In the genomic region with DNA sequence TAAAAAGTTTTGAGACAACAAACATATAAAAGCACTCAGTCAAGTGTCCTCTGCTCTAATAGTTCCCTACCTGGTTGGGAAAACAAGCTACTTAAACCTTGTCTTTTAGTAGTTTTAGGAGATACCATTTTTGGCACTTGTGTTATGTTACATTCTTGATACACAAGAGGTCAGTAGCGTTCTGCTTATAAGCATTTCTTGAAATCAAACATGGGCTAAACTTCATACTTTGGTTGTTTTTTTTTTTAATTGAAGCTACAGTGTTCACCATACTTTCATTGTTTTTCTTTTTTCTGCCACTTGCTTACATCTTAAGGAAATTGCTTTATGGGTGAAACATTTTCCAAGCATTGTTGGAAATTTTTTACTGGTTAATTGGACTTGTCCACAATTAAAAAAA, we compare ENCODE assay signal across 8 cellular contexts. TPM values are rescaled to one million over a fixed set of nuclear protein-coding genes. Genes with fewer than 3 reads are reported as not detected.
A peak's percentile ranks its signal among the peaks of the same experiment; 100 is the strongest.
DNase-seq lines count a peak whose midpoint lies in the region; ATAC-seq, FAIRE-seq and TF ChIP-seq lines count a peak whose summit lies in the region.

No MANE protein-coding gene starts in this region.

- FAIRE-seq in A549 (lab: Jason Lieb, UNC) (no peak), GM12891 (lab: Jason Lieb, UNC) (peak; percentile 62)

- TF ChIP-seq POLR2A in A549 (IDR thresholded peaks at IDR 0.05; ENCODE audit: low read length) (no peak), GM12891 (IDR thresholded peaks at IDR 0.05; ENCODE audit: low read depth, low read length) (no peak)

- no peaks in the 10 kb centered on the region for H3K36me3 ChIP-seq in osteoblast (ENCODE audit: insufficient read depth, low read length)
- no peaks in the 10 kb centered on the region for H3K36me3 ChIP-seq in MG63

- H4K20me1 ChIP-seq in osteoblast (ENCODE audit: insufficient read depth, low read length), result no peaks in the 10 kb centered on the region

- H3K4me1 ChIP-seq in A549 (no peaks in the 10 kb centered on the region), osteoblast (ENCODE audit: insufficient read depth, low read length) (no peaks in the 10 kb centered on the region)

- TF ChIP-seq EP300 in A549 (IDR thresholded peaks at IDR 0.05), result no peak

- POLR2A ChIA-PET in A549 (lab: Yijun Ruan, JAX), result no interaction called here

- H3K4me3 ChIP-seq in A549 (no peak overlapping the region), choroid plexus epithelial cell (ENCODE audit: low read depth, low read length) (no peak overlapping the region), osteoblast (ENCODE audit: insufficient read depth, low read length) (no peak overlapping the region), MG63 (no peak overlapping the region)

- H3K27ac ChIP-seq in A549 (no peak overlapping the region), osteoblast (ENCODE audit: low read depth, low read length) (no peak overlapping the region)

- TF ChIP-seq CTCF in A549 (IDR thresholded peaks at IDR 0.05) (peak; percentile 45), choroid plexus epithelial cell (conservative IDR thresholded peaks at IDR 0.05; ENCODE audit: low read depth, low read length) (peak; percentile 49), osteoblast (IDR thresholded peaks at IDR 0.05; ENCODE audit: extremely low read depth, low read depth, low read length) (peak; percentile 49)

- peak in 1 of 2 experiments; percentile 42 for DNase-seq in A549 (ENCODE audit: low read depth in 1 of 2, low spot score in 1 of 2)
- DNase-seq in GM12891 (ENCODE audit: insufficient read length, low spot score), result no peak
- peak; percentile 38 for DNase-seq in NCI-H2196 (lab: John Stamatoyannopoulos, UW; ENCODE audit: unreplicated experiment)
- peak; percentile 73 for DNase-seq in choroid plexus epithelial cell (ENCODE audit: low read depth)
- DNase-seq in osteoblast (ENCODE audit: insufficient read length, low spot score, missing footprints), result no peak
- DNase-seq in MG63, result no peak
- DNase-seq in stimulated activated naive CD8-positive, alpha-beta T cell treated with anti-CD3 and anti-CD28 coated beads, Interleukin-15, Interleukin-2, amounts not matched to agents 100 U/mL and 50 U/mL, for 24 hours, result no peak

- WGBS in A549 (ENCODE audit: missing lambda C conversion rate), result 15% methylated on average over 1 of the region's 1 CpG

- H3K9me3 ChIP-seq in A549 (no peaks in the 10 kb centered on the region), osteoblast (ENCODE audit: low read depth, low read length) (no peaks in the 10 kb centered on the region), MG63 (no peaks in the 10 kb centered on the region)

- CTCF ChIA-PET in A549 (lab: Yijun Ruan, JAX), result interaction anchor here (0.6 to 1.2 kb wide), 8 partner anchors 11 to 567 kb away, joined by 3 to 7 read pairs (median 4); a partner anchor contains a TSS

- ATAC-seq in A549 (no peak), GM21526 (IDR thresholded peaks at IDR 0.05; ENCODE audit: low FRiP score, unreplicated experiment) (no peak)
- no peak for ATAC-seq in stimulated activated naive CD8-positive, alpha-beta T cell treated with anti-CD3 and anti-CD28 coated beads, Interleukin-15, Interleukin-2, amounts not matched to agents 100 U/mL and 50 U/mL, for 24 hours

- H3K79me2 ChIP-seq in osteoblast (ENCODE audit: insufficient read depth, low read length), result no peaks in the 10 kb centered on the region

- H2AFZ ChIP-seq in osteoblast (ENCODE audit: low read length), result no peak overlapping the region

- peak; percentile 53 to 55; a peak in 4 of 5 replicates for TF ChIP-seq RAD21 in A549 (conservative IDR thresholded peaks at IDR 0.05 in 1 of 2, IDR thresholded peaks at IDR 0.05 in 1 of 2)

- no peak overlapping the region for H3K4me2 ChIP-seq in A549
- no peak overlapping the region for H3K4me2 ChIP-seq in osteoblast (ENCODE audit: insufficient read depth, low read length)

- H3K27me3 ChIP-seq in osteoblast (ENCODE audit: insufficient read depth, low read length), result no peaks in the 10 kb centered on the region
- H3K27me3 ChIP-seq in MG63, result no peaks in the 10 kb centered on the region

TF ChIP-seq in A549, 52 proteins besides CTCF, POLR2A, EP300 and RAD21:
- TF ChIP-seq JUN (IDR thresholded peaks at IDR 0.05), result no peak
- 0 out of 3 replicates have a peak, but pooled peaks have one; percentile 31 for TF ChIP-seq SMC3 (IDR thresholded peaks at IDR 0.05)

TF ChIP-seq in GM12891, 5 proteins besides CTCF, POLR2A, EP300 and RAD21:
- TF ChIP-seq PAX5 (IDR thresholded peaks at IDR 0.05; ENCODE audit: insufficient read depth, low read length, severe bottlenecking) (no peak), POLR2AphosphoS5 (IDR thresholded peaks at IDR 0.05; ENCODE audit: low read depth, low read length) (no peak), SPI1 (IDR thresholded peaks at IDR 0.05; ENCODE audit: low read depth, low read length) (no peak), TAF1 (IDR thresholded peaks at IDR 0.05; ENCODE audit: low read depth, low read length) (no peak), POU2F2 (IDR thresholded peaks at IDR 0.05; ENCODE audit: low read depth, low read length) (no peak)
TF ChIP-seq in GM12891: peak in this region for 0.

RNA-seq across cellular contexts. Expression of a gene that starts 12.9 kb away (rescaled TPM):
- polyA plus RNA-seq in A549 (2011; rRNA removed), result 9.3 and 13.7 TPM in 2 replicates
- 2.7 and 3.0 TPM in 2 replicates for polyA plus RNA-seq in A549 (2012; cell fraction: cytosol; rRNA removed)
- polyA plus RNA-seq in A549 (2012; cell fraction: nucleus; rRNA removed), result 2.6 and 5.4 TPM in 2 replicates
- 5.9 to 8.2 TPM (median 7.3 TPM) in 3 replicates for polyA plus RNA-seq in A549 (2017; fragmentation: RNase III; extraction: RNeasy Plus Mini Kit Qiagen cat#74134 plus additional on column Dnase treatment)
- polyA minus RNA-seq in A549 (2011; rRNA and poly(A)+ RNA removed), result 6.2 and 7.4 TPM in 2 replicates
- polyA plus RNA-seq in GM12891 (2012; ENCODE audit: low read depth, missing spikeins), result 8.9 TPM
- total RNA-seq in osteoblast, result 26.4 and 32.7 TPM in 2 replicates
- total RNA-seq in MG63 (2014; rRNA removed; shearing (Covaris generic); ENCODE audit: low replicate concordance), result 3.8 and 6.6 TPM in 2 replicates

RNA-seq across cellular contexts. Expression of a gene that starts 13.3 kb away (rescaled TPM):
- polyA plus RNA-seq in A549 (2011; rRNA removed) (19.0 and 24.3 TPM in 2 replicates), A549 (2017; fragmentation: RNase III; extraction: RNeasy Plus Mini Kit Qiagen cat#74134 plus additional on column Dnase treatment) (9.9 to 10.5 TPM (median 10.2 TPM) in 3 replicates)
- polyA plus RNA-seq in A549 (2012; cell fraction: cytosol; rRNA removed), result 8.4 and 11.6 TPM in 2 replicates
- polyA plus RNA-seq in A549 (2012; cell fraction: nucleus; rRNA removed), result 11.8 and 15.3 TPM in 2 replicates
- polyA minus RNA-seq in A549 (2011; rRNA and poly(A)+ RNA removed), result 10.4 and 13.8 TPM in 2 replicates
- polyA plus RNA-seq in GM12891 (2012; ENCODE audit: low read depth, missing spikeins), result 15.5 TPM
- 13.4 and 18.3 TPM in 2 replicates for total RNA-seq in osteoblast
- total RNA-seq in MG63 (2014; rRNA removed; shearing (Covaris generic); ENCODE audit: low replicate concordance), result 7.2 and 9.7 TPM in 2 replicates

Comparison
In these comparisons a context has a peak if more than half of its experiments do, and no peak if none do; other contexts are left out.
1. DNase-seq: peak in NCI-H2196 (single experiment) and choroid plexus epithelial cell (single experiment); none in GM12891 (single experiment), osteoblast (single experiment), MG63 (single experiment) and stimulated activated naive CD8-positive, alpha-beta T cell treated with anti-CD3 and anti-CD28 coated beads, Interleukin-15, Interleukin-2, amounts not matched to agents 100 U/mL and 50 U/mL, for 24 hours (single experiment).
2. Peak in every context shown above with its lines, with median percentiles within 50 percentile points of each other: CTCF ChIP-seq.